In the genomic region with DNA sequence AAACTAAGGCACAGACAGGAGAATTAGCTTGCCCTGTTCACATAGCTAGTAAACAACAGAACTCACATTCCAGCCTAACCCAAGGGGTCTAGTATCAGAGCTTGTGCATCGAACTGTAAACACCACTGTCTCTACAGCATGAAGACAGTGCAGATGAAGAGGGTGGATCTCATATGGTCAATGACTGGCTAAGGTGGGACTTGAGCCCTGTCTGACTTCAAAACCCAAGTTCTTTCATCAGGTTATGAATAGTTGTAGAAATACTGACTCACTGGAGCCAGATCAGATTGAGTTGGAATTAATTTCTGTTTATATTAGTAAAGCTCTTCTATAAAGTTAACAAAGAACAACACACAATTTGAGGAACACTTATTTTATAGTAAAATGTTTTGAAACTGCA, we compare ENCODE assay signal across 26 cellular contexts.
"Had no signal": no experiment of that assay in that cellular context is flagged by ENCODE, and none has a peak within 500 bp of the region (broad histone marks: within the 10 kb centered on the region; RNA-seq: fewer than 3 reads in every experiment).

No MANE protein-coding gene starts in this region.

- H3K4me1 ChIP-seq: body of pancreas, colonic mucosa had no signal

- DNase-seq: activated CD4-positive, alpha-beta memory T cell treated with anti-CD3 and anti-CD28 coated beads, Interleukin-2, amount 10 ng/mL, durations not matched to agents 7 days and 5 days; activated CD4-positive, alpha-beta T cell treated with anti-CD3 and anti-CD28 coated beads for 4 hours; activated CD4-positive, alpha-beta T cell treated with anti-CD3 and anti-CD28 coated beads, Interleukin-2, amount 10 ng/mL, durations not matched to agents 7 days and 5 days; activated CD4-positive, alpha-beta T cell treated with anti-CD3 and anti-CD28 coated beads, Interleukin-2, amount 50 U/mL, for 4 hours; activated CD4-positive, CD25-positive, alpha-beta regulatory T cell; activated CD4-positive, CD25-positive, alpha-beta regulatory T cell treated with anti-CD3 and anti-CD28 coated beads, Interleukin-2, amount 50 U/mL, for 72 hours; activated CD8-positive, alpha-beta memory T cell treated with anti-CD3 and anti-CD28 coated beads, Interleukin-2, amount 50 U/mL, for 48 hours; activated gamma-delta T cell; activated naive CD4-positive, alpha-beta T cell; activated naive CD4-positive, alpha-beta T cell treated with anti-CD3 and anti-CD28 coated beads, Interleukin-2, amount 10 ng/mL, durations not matched to agents 7 days and 5 days; activated naive CD8-positive, alpha-beta T cell treated with anti-CD3 and anti-CD28 coated beads, Interleukin-2, amount 10 ng/mL, durations not matched to agents 7 days and 5 days; activated T-cell treated with anti-CD3 and anti-CD28 coated beads for 4 hours; activated T-cell treated with anti-CD3 and anti-CD28 coated beads, Interleukin-2, amount 50 U/mL, for 24 hours; activated T-cell treated with anti-CD3 and anti-CD28 coated beads, Interleukin-2, amount 50 U/mL, for 72 hours; amniotic stem cell; anterior cingulate cortex; body of pancreas; caudate nucleus; colonic mucosa; effector CD8-positive, alpha-beta T cell; esophagus squamous epithelium; foreskin fibroblast; head of caudate nucleus; T-helper 2 cell had no signal

- ATAC-seq: activated naive CD4-positive, alpha-beta T cell treated with anti-CD3 and anti-CD28 coated beads, Interleukin-2, amount 50 U/mL, for 72 hours; activated T-cell treated with anti-CD3 and anti-CD28 coated beads, Interleukin-2, amount 50 U/mL, for 72 hours; body of pancreas had no signal

- H3K27me3 ChIP-seq: body of pancreas, colonic mucosa, esophagus squamous epithelium had no signal

- H3K9me3 ChIP-seq: body of pancreas, colonic mucosa, esophagus squamous epithelium had no signal

- H3K4me3 ChIP-seq: body of pancreas, colonic mucosa, esophagus squamous epithelium had no signal

- H3K27ac ChIP-seq: body of pancreas, colonic mucosa, epithelial cell of prostate, esophagus squamous epithelium had no signal

- H3K36me3 ChIP-seq: colonic mucosa, esophagus squamous epithelium had no signal
